In the genomic region with DNA sequence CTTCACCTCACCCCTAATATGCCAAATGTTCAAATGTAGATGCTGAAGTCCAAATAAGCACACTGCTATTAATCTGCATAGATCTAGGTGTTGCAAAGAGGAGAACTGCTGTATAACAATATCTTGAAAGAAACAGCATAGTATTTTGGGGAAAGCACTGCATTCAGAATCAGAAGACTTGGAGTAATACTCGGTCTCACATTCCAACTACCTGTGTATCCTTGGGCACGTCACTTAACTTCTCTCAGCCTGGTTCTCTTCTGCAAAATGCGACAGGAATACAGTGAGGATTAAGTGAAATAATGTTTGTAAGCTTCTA, we compare ENCODE assay signal across 8 cellular contexts. TPM values are rescaled to one million over a fixed set of nuclear protein-coding genes. Genes with fewer than 3 reads are reported as not detected.
A peak's percentile ranks its signal among the peaks of the same experiment; 100 is the strongest.
DNase-seq lines count a peak whose midpoint lies in the region; ATAC-seq and TF ChIP-seq lines count a peak whose summit lies in the region.

No MANE protein-coding gene starts in this region.

- DNase-seq in GM06990 (ENCODE audit: extremely low read depth, insufficient read length) (no peak), immature natural killer cell (no peak), thoracic aorta (ENCODE audit: low spot score) (no peak), NOMO-1 (lab: John Stamatoyannopoulos, UW; ENCODE audit: unreplicated experiment in 2 of 2) (no peak), GM10248 (ENCODE audit: extremely low spot score) (no peak), GM13976 (ENCODE audit: low spot score) (no peak)
- no peak for DNase-seq in activated CD4-positive, alpha-beta memory T cell treated with anti-CD3 and anti-CD28 coated beads for 36 hours

- no peaks in the 10 kb centered on the region for H3K27me3 ChIP-seq in GM06990 (replicated peaks; ENCODE audit: control insufficient read depth, insufficient read depth, low read length)
- no peaks in the 10 kb centered on the region for H3K27me3 ChIP-seq in thoracic aorta (replicated peaks; ENCODE audit: insufficient read depth)

- CTCF ChIA-PET in activated CD4-positive, alpha-beta memory T cell treated with anti-CD3 and anti-CD28 coated beads for 36 hours (lab: Charles Lee): interaction anchor here (2.1 kb wide), 1 partner anchor 26 kb away, joined by 12 read pairs; no protein-coding TSS in a partner anchor
- CTCF ChIA-PET in GM10248 (lab: Yijun Ruan, JAX): interaction anchor here (0.9 to 1.8 kb wide), 5 partner anchors 13 to 128 kb away, joined by 3 to 6 read pairs (median 3); no protein-coding TSS in a partner anchor

- H3K4me1 ChIP-seq in thoracic aorta (ENCODE audit: control insufficient read depth in 1 of 2, low read depth in 2 of 2): peaks cover 8 to 15% of the 10 kb centered on the region in 2 donors

- peak overlapping the region; percentile 87 for H3K4me3 ChIP-seq in GM06990 (replicated peaks; ENCODE audit: low read depth, low read length)
- H3K4me3 ChIP-seq in thoracic aorta: peak overlapping the region; percentile 92

- H3K36me3 ChIP-seq in GM06990 (ENCODE audit: control insufficient read depth, insufficient read depth, low read length) (no peaks in the 10 kb centered on the region), thoracic aorta (no peaks in the 10 kb centered on the region)

- POLR2A ChIA-PET in activated CD4-positive, alpha-beta memory T cell treated with anti-CD3 and anti-CD28 coated beads for 36 hours (lab: Charles Lee): interaction anchor here (0.6 to 2.0 kb wide), 3 partner anchors 43 to 73 kb away, joined by 3 to 19 read pairs (median 3); a partner anchor contains a TSS
- POLR2A ChIA-PET in GM10248 (lab: Yijun Ruan, JAX): no interaction called here

- peak overlapping the region; percentile 89 for H3K27ac Mint-ChIP-seq in activated CD4-positive, alpha-beta memory T cell treated with anti-CD3 and anti-CD28 coated beads for 36 hours
- H3K27ac Mint-ChIP-seq in immature natural killer cell: peak overlapping the region; percentile 84 to 96 (median 96)

- intact Hi-C loops in activated CD4-positive, alpha-beta memory T cell treated with anti-CD3 and anti-CD28 coated beads for 36 hours (cut with micrococcal nuclease): loop anchor here (2.0 kb wide), 1 partner anchor 44 kb away; no protein-coding TSS in a partner anchor

- H3K36me3 Mint-ChIP-seq in activated CD4-positive, alpha-beta memory T cell treated with anti-CD3 and anti-CD28 coated beads for 36 hours: peaks cover 17% of the 10 kb centered on the region
- no peaks in the 10 kb centered on the region for H3K36me3 Mint-ChIP-seq in immature natural killer cell

- peak overlapping the region in 1 of 2 donors; percentile 84 for H3K27ac ChIP-seq in thoracic aorta

- no peaks in the 10 kb centered on the region for H3K9me3 ChIP-seq in thoracic aorta

- no peak for TF ChIP-seq CTCF in GM06990 (IDR thresholded peaks at IDR 0.05; ENCODE audit: insufficient read depth, low read length, poor library complexity, severe bottlenecking)
- TF ChIP-seq CTCF in thoracic aorta (IDR thresholded peaks at IDR 0.05): no peak
- TF ChIP-seq CTCF in GM10248 (IDR thresholded peaks at IDR 0.05; ENCODE audit: control extremely low read depth, extremely low read depth, low read depth, missing control alignments): no peak
- no peak for TF ChIP-seq CTCF in GM13976 (IDR thresholded peaks at IDR 0.05; ENCODE audit: borderline replicate concordance, control extremely low read depth, extremely low read depth, insufficient read depth, missing control alignments)

- in situ Hi-C loops in GM13976 (cut with MboI; ENCODE audit: low sequenced_read_pairs, unreplicated experiment): no loop called here

- peaks cover 27% of the 10 kb centered on the region for H3K4me1 Mint-ChIP-seq in activated CD4-positive, alpha-beta memory T cell treated with anti-CD3 and anti-CD28 coated beads for 36 hours (ENCODE audit: low read depth)
- peaks cover 18 to 30% of the 10 kb centered on the region in 2 donors for H3K4me1 Mint-ChIP-seq in immature natural killer cell

- H3K9me3 Mint-ChIP-seq in activated CD4-positive, alpha-beta memory T cell treated with anti-CD3 and anti-CD28 coated beads for 36 hours: no peaks in the 10 kb centered on the region
- H3K9me3 Mint-ChIP-seq in immature natural killer cell: no peaks in the 10 kb centered on the region

- H3K27me3 Mint-ChIP-seq in activated CD4-positive, alpha-beta memory T cell treated with anti-CD3 and anti-CD28 coated beads for 36 hours: no peaks in the 10 kb centered on the region
- H3K27me3 Mint-ChIP-seq in immature natural killer cell (ENCODE audit: low read depth in 3 of 3): peaks cover 7 to 9% (median 9%) of the 10 kb centered on the region in 3 donors

- peak overlapping the region; percentile 83 for H3K4me3 Mint-ChIP-seq in activated CD4-positive, alpha-beta memory T cell treated with anti-CD3 and anti-CD28 coated beads for 36 hours
- peak overlapping the region; percentile 90 to 94 (median 93) for H3K4me3 Mint-ChIP-seq in immature natural killer cell

- ATAC-seq in HG02623 (IDR thresholded peaks at IDR 0.05; ENCODE audit: unreplicated experiment): peak; percentile 3
- no peak for ATAC-seq in thoracic aorta (ENCODE audit: insufficient number of reproducible peaks, low FRiP score, low read depth)

RNA-seq across cellular contexts. Expression of a gene that starts 0.3 kb away (rescaled TPM):
- total RNA-seq in activated CD4-positive, alpha-beta memory T cell treated with anti-CD3 and anti-CD28 coated beads for 36 hours: 10 to 100 TPM; 33.9 to 35.7 TPM
- polyA plus RNA-seq in immature natural killer cell: 10 to 100 TPM; 13.1 to 16.0 (median 15.3) TPM
- 10 to 100 TPM; 14.7 to 15.7 TPM for total RNA-seq in thoracic aorta

RNA-seq across cellular contexts. Expression of a gene that starts 42.7 kb away (rescaled TPM):
- total RNA-seq in activated CD4-positive, alpha-beta memory T cell treated with anti-CD3 and anti-CD28 coated beads for 36 hours: 10 to 100 TPM; 29.8 to 31.1 TPM
- polyA plus RNA-seq in immature natural killer cell: 10 to 100 TPM; 24.5 to 31.2 (median 26.2) TPM
- total RNA-seq in thoracic aorta: 10 to 100 TPM; 64.7 to 78.4 TPM
